32 cellular contexts compared by ENCODE assay signal in genomic region chr14:71287567-71287966, GRCh38.
"Had no signal": no experiment of that assay in that cellular context is flagged by ENCODE, and none has a peak within 500 bp of the region (broad histone marks: within the 10 kb centered on the region; RNA-seq: fewer than 3 reads in every experiment).

No MANE protein-coding gene starts in this region.

- ATAC-seq: activated CD8-positive, alpha-beta T cell treated with anti-CD3 and anti-CD28 coated beads for 36 hours; activated T-cell treated with anti-CD3 and anti-CD28 coated beads, Interleukin-2, amount 50 U/mL, for 4 hours; PC-3; Right ventricle myocardium inferior had no signal

- H3K36me3 ChIP-seq: ascending aorta had no signal

- H3K9ac ChIP-seq: KMS-11 had no signal

- H3K36me3 Mint-ChIP-seq: activated naive CD4-positive, alpha-beta T cell treated with anti-CD3 and anti-CD28 coated beads, Interleukin-2, amount 10 ng/mL, durations not matched to agents 7 days and 5 days; activated naive CD8-positive, alpha-beta T cell had no signal

- FAIRE-seq: RCC 7860 had no signal

- H3K4me3 Mint-ChIP-seq: activated CD4-positive, alpha-beta T cell treated with anti-CD3 and anti-CD28 coated beads, Interleukin-2, amount 10 ng/mL, durations not matched to agents 24 days and 14 days; activated CD8-positive, alpha-beta T cell treated with anti-CD3 and anti-CD28 coated beads for 36 hours; activated naive CD4-positive, alpha-beta T cell treated with anti-CD3 and anti-CD28 coated beads, Interleukin-2, amount 10 ng/mL, durations not matched to agents 7 days and 5 days; activated naive CD8-positive, alpha-beta T cell; activated T-cell treated with anti-CD3 and anti-CD28 coated beads, Interleukin-2, amount 50 U/mL, for 4 hours had no signal

- H3K9me3 Mint-ChIP-seq: activated T-cell treated with anti-CD3 and anti-CD28 coated beads, Interleukin-2, amount 50 U/mL, for 4 hours had no signal

- H3K4me2 ChIP-seq: KMS-11 had no signal

- H3K27ac ChIP-seq: ascending aorta, KMS-11, RWPE1, VCaP had no signal

- H3K27me3 ChIP-seq: ascending aorta had no signal

- H3K4me3 ChIP-seq: ascending aorta had no signal

- H3K27ac Mint-ChIP-seq: activated CD4-positive, alpha-beta T cell treated with anti-CD3 and anti-CD28 coated beads, Interleukin-2, amount 10 ng/mL, durations not matched to agents 24 days and 14 days; activated CD8-positive, alpha-beta T cell treated with anti-CD3 and anti-CD28 coated beads for 36 hours; activated naive CD4-positive, alpha-beta T cell treated with anti-CD3 and anti-CD28 coated beads, Interleukin-2, amount 10 ng/mL, durations not matched to agents 7 days and 5 days; activated naive CD8-positive, alpha-beta T cell had no signal

- H3K27me3 Mint-ChIP-seq: activated CD8-positive, alpha-beta T cell treated with anti-CD3 and anti-CD28 coated beads for 36 hours; activated naive CD8-positive, alpha-beta T cell had no signal

- DNase-seq: activated CD4-positive, alpha-beta T cell treated with anti-CD3 and anti-CD28 coated beads, Interleukin-2, amount 10 ng/mL, durations not matched to agents 24 days and 14 days; activated CD4-positive, alpha-beta T cell treated with anti-CD3 and anti-CD28 coated beads, Interleukin-2, amount 50 U/mL, for 4 hours; activated CD4-positive, CD25-positive, alpha-beta regulatory T cell; activated CD8-positive, alpha-beta T cell treated with anti-CD3 and anti-CD28 coated beads for 36 hours; activated effector memory CD4-positive, alpha-beta T cell treated with Interleukin-2 at 50 U/mL for 16 hours; activated naive CD4-positive, alpha-beta T cell treated with anti-CD3 and anti-CD28 coated beads, Interleukin-2, amount 10 ng/mL, durations not matched to agents 7 days and 5 days; activated T-cell treated with anti-CD3 and anti-CD28 coated beads, Interleukin-2, amount 50 U/mL, for 4 hours; amygdala; cerebellar nuclear complex; NCI-H1048; NCI-H1105 treated with DMSO at 0.1 percent for 48 hours; NCI-H1436; NCI-H1694; NCI-H1930; NCI-H2081 treated with DMSO at 0.1 percent for 48 hours; NCI-H226; NCI-H446 treated with DMSO at 0.1 percent for 48 hours; NCI-H524; NCI-H69; PC-3; SIG-M5; SW 1271; T-helper 1 cell; T-helper 2 cell; T-helper 9 cell had no signal
